In genomic region chr6:162621246-162621645, GRCh38 we compare ENCODE assay signal across 10 cellular contexts.
DNase-seq lines count a peak whose midpoint lies in the region; ATAC-seq, FAIRE-seq and TF ChIP-seq lines count a peak whose summit lies in the region.
"Had no signal": no experiment of that assay in that cellular context is flagged by ENCODE, and none has a peak within 500 bp of the region (broad histone marks: within the 10 kb centered on the region; RNA-seq: fewer than 3 reads in every experiment).

No MANE protein-coding gene starts in this region.

- H4K8ac ChIP-seq in H1 (ENCODE audit: extremely low read depth, insufficient read depth, low read length), result no peak overlapping the region

- H2AK5ac ChIP-seq in H1 (ENCODE audit: low read depth, low read length), result no peak overlapping the region

- peak; percentile 36 for FAIRE-seq in H1 (lab: Jason Lieb, UNC)

- no peak for TF ChIP-seq POLR2A in H1 (IDR thresholded peaks at IDR 0.05; ENCODE audit: control extremely low read depth in 1 of 2, low read depth in 2 of 2, low read length in 2 of 2)

- H2AFZ ChIP-seq in H1 (ENCODE audit: low read length), result peak overlapping the region; percentile 77; the same call in 1 of the 2 replicates

- no peak overlapping the region for H3K9ac ChIP-seq in H1 (replicated peaks in 1 of 4; ENCODE audit: extremely low read depth in 1 of 4, low read depth in 3 of 4, low read length in 3 of 4)

- H2BK20ac ChIP-seq in H1 (ENCODE audit: low read length), result no peak overlapping the region; the same call in 1 of the 2 replicates

- no peak overlapping the region for H4K91ac ChIP-seq in H1 (replicated peaks; ENCODE audit: insufficient read length, low read length)

- ATAC-seq in effector memory CD8-positive, alpha-beta T cell (replicated peaks), result no peak
- ATAC-seq: gastrocnemius medialis, natural killer cell had no signal

- no peak overlapping the region for H3K27ac ChIP-seq in H1 (ENCODE audit: low read depth, low read length)
- H3K27ac ChIP-seq: gastrocnemius medialis had no signal

- no peaks in the 10 kb centered on the region for H4K20me1 ChIP-seq in H1 (replicated peaks in 1 of 2; ENCODE audit: control insufficient read depth in 1 of 2, insufficient read depth in 2 of 2, low read length in 2 of 2)

- H3K4me3 Mint-ChIP-seq in effector memory CD8-positive, alpha-beta T cell, result no peak overlapping the region
- H3K4me3 Mint-ChIP-seq: natural killer cell had no signal

- H3K36me3 Mint-ChIP-seq in effector memory CD8-positive, alpha-beta T cell (ENCODE audit: insufficient read depth), result no peaks in the 10 kb centered on the region
- H3K36me3 Mint-ChIP-seq: natural killer cell had no signal

- H2BK120ac ChIP-seq in H1 (replicated peaks; ENCODE audit: low read depth, low read length), result no peak overlapping the region

- H3K56ac ChIP-seq in H1 (replicated peaks; ENCODE audit: insufficient read length, low read depth, low read length), result no peak overlapping the region

- POLR2A ChIA-PET in H1 (lab: Charles Lee; ENCODE audit: partially characterized antibody), result no interaction called here

- peak; percentile 3 to 5 for DNase-seq in activated CD4-positive, alpha-beta T cell treated with anti-CD3 and anti-CD28 coated beads, Interleukin-2, amount 50 U/mL, for 48 hours
- DNase-seq in activated CD4-positive, alpha-beta T cell treated with anti-CD3 and anti-CD28 coated beads, Interleukin-2, amount 50 U/mL, for 4 hours, result no peak
- peak; percentile 7 for DNase-seq in Jurkat, Clone E6-1 (ENCODE audit: low read depth, low spot score)
- DNase-seq in H1 (ENCODE audit: low read depth in 1 of 2, low spot score in 2 of 2) (no peak), renal cortical epithelial cell (ENCODE audit: low read depth) (peak; percentile 96), NCI-H1092 treated with DMSO at 0.1 percent for 48 hours (lab: John Stamatoyannopoulos, UW) (no peak), NCI-H1105 treated with DMSO at 0.1 percent for 48 hours (lab: John Stamatoyannopoulos, UW) (no peak)
- no peak for DNase-seq in effector memory CD8-positive, alpha-beta T cell
- DNase-seq: gastrocnemius medialis, natural killer cell had no signal

- H3K9me3 ChIP-seq in H1 (ENCODE audit: insufficient read depth in 2 of 2, low read depth in 1 of 2, low read length in 1 of 2), result no peaks in the 10 kb centered on the region
- H3K9me3 ChIP-seq: gastrocnemius medialis had no signal

- no peak overlapping the region for H3K4me3 ChIP-seq in Jurkat, Clone E6-1 (ENCODE audit: low read length)
- H3K4me3 ChIP-seq in H1 (ENCODE audit: extremely low read depth in 1 of 4, insufficient read depth in 2 of 4, low read depth in 3 of 4, low read length in 4 of 4), result no peak overlapping the region
- H3K4me3 ChIP-seq: gastrocnemius medialis had no signal

- no peak for TF ChIP-seq CTCF in H1 (IDR thresholded peaks at IDR 0.05; ENCODE audit: control extremely low read depth in 1 of 3, insufficient read depth in 1 of 3, low read depth in 1 of 3, low read length in 3 of 3)

- no peak for TF ChIP-seq EP300 in H1 (IDR thresholded peaks at IDR 0.05; ENCODE audit: borderline replicate concordance in 1 of 2, low read depth in 2 of 2, low read length in 2 of 2)

- H2BK5ac ChIP-seq in H1 (ENCODE audit: low read depth, low read length), result no peak overlapping the region

- 0 out of 2 replicates have a peak overlapping the region, but pooled peaks have one; percentile 10 for H3K18ac ChIP-seq in H1 (ENCODE audit: extremely low read depth, low read length)

- H3K4me1 Mint-ChIP-seq in effector memory CD8-positive, alpha-beta T cell (ENCODE audit: low read depth in 2 of 2), result no peaks in the 10 kb centered on the region
- H3K4me1 Mint-ChIP-seq: natural killer cell had no signal

- no peaks in the 10 kb centered on the region for H3K23me2 ChIP-seq in H1 (ENCODE audit: low read depth, low read length)

- H3K4me2 ChIP-seq in H1 (ENCODE audit: insufficient read depth in 1 of 2, low read depth in 2 of 2, low read length in 2 of 2), result no peak overlapping the region; a peak in 1 of 4 replicates

- WGBS in H1 (ENCODE audit: extremely low coverage in 1 of 2, insufficient coverage in 1 of 2, insufficient read length in 1 of 2, insufficient replicate concordance in 2 of 2, low coverage in 1 of 2, low lambda C conversion rate in 2 of 2, missing lambda C conversion rate in 1 of 2), 2 experiments, result 52% methylated on average over 4 of the region's 4 CpGs; no CpG with 5 or more reads in 1 of the 2 experiments

- H3K79me2 ChIP-seq in H1 (ENCODE audit: control insufficient read depth in 1 of 2, insufficient read depth in 2 of 2, low read length in 2 of 2), result no peaks in the 10 kb centered on the region

- no peak overlapping the region for H3K4ac ChIP-seq in H1 (replicated peaks; ENCODE audit: insufficient read length, low read depth, low read length)

- H3K4me1 ChIP-seq in H1 (replicated peaks in 1 of 4; ENCODE audit: control insufficient read depth in 3 of 4, insufficient read depth in 4 of 4, low read length in 3 of 4), result peaks cover 0 to 13% (median 7%) of the 10 kb centered on the region in 4 experiments; a peak in 4 of 7 replicates

- no peak overlapping the region for H3K23ac ChIP-seq in H1 (ENCODE audit: insufficient read length)

- H2BK12ac ChIP-seq in H1 (ENCODE audit: low read depth, low read length), result no peak overlapping the region

- no peak for TF ChIP-seq RAD21 in H1 (IDR thresholded peaks at IDR 0.05 in 1 of 2, conservative IDR thresholded peaks at IDR 0.05 in 1 of 2; ENCODE audit: low read depth in 2 of 2, low read length in 2 of 2)

- no peaks in the 10 kb centered on the region for H3K9me3 Mint-ChIP-seq in effector memory CD8-positive, alpha-beta T cell

- H3K27ac Mint-ChIP-seq in effector memory CD8-positive, alpha-beta T cell, result no peak overlapping the region
- H3K27ac Mint-ChIP-seq: natural killer cell had no signal

- no peaks in the 10 kb centered on the region for H3K27me3 ChIP-seq in H1 (replicated peaks in 1 of 4; ENCODE audit: control insufficient read depth in 3 of 4, extremely low read depth in 1 of 4, insufficient read depth in 3 of 4, low read length in 3 of 4)
- H3K27me3 ChIP-seq: gastrocnemius medialis had no signal

- no peaks in the 10 kb centered on the region; a peak in 1 of 8 replicates for H3K36me3 ChIP-seq in H1 (ENCODE audit: control insufficient read depth in 2 of 4, insufficient read depth in 4 of 4, low read length in 3 of 4)
- H3K36me3 ChIP-seq: gastrocnemius medialis had no signal

- H3K27me3 Mint-ChIP-seq in effector memory CD8-positive, alpha-beta T cell, result no peaks in the 10 kb centered on the region

- no peaks in the 10 kb centered on the region for H3K79me1 ChIP-seq in H1 (ENCODE audit: low read depth, low read length)

- H4K5ac ChIP-seq in H1 (ENCODE audit: insufficient read length, low read depth, low read length), result no peak overlapping the region

- no peak overlapping the region for H3K14ac ChIP-seq in H1 (ENCODE audit: insufficient read length)

- CTCF ChIA-PET in H1 (lab: Charles Lee; ENCODE audit: partially characterized antibody), result interaction anchor here (1.0 kb wide), 1 partner anchor 8 kb away, joined by 6 read pairs; no protein-coding TSS in a partner anchor

- H2BK15ac ChIP-seq in H1 (ENCODE audit: low read length), result no peak overlapping the region

TF ChIP-seq in H1, 55 proteins besides CTCF, POLR2A, EP300 and RAD21:
- TF ChIP-seq EZH2 (IDR thresholded peaks at IDR 0.05; ENCODE audit: low read depth, low read length, severe bottlenecking) (no peak), MAX (IDR thresholded peaks at IDR 0.05) (0 out of 2 replicates have a peak, but pooled peaks have one; percentile 27)

Comparison
In these comparisons a context has a peak if more than half of its experiments do, and no peak if none do; other contexts are left out.
1. DNase-seq: peak in activated CD4-positive, alpha-beta T cell treated with anti-CD3 and anti-CD28 coated beads, Interleukin-2, amount 50 U/mL, for 48 hours (2 of 2), Jurkat, Clone E6-1 (single experiment) and renal cortical epithelial cell (single experiment); none in activated CD4-positive, alpha-beta T cell treated with anti-CD3 and anti-CD28 coated beads, Interleukin-2, amount 50 U/mL, for 4 hours (0 of 2), H1 (0 of 2), NCI-H1092 treated with DMSO at 0.1 percent for 48 hours (single experiment), effector memory CD8-positive, alpha-beta T cell (0 of 3) and NCI-H1105 treated with DMSO at 0.1 percent for 48 hours (single experiment).